ENCODE assay signal across 1 cellular context in the genomic region with DNA sequence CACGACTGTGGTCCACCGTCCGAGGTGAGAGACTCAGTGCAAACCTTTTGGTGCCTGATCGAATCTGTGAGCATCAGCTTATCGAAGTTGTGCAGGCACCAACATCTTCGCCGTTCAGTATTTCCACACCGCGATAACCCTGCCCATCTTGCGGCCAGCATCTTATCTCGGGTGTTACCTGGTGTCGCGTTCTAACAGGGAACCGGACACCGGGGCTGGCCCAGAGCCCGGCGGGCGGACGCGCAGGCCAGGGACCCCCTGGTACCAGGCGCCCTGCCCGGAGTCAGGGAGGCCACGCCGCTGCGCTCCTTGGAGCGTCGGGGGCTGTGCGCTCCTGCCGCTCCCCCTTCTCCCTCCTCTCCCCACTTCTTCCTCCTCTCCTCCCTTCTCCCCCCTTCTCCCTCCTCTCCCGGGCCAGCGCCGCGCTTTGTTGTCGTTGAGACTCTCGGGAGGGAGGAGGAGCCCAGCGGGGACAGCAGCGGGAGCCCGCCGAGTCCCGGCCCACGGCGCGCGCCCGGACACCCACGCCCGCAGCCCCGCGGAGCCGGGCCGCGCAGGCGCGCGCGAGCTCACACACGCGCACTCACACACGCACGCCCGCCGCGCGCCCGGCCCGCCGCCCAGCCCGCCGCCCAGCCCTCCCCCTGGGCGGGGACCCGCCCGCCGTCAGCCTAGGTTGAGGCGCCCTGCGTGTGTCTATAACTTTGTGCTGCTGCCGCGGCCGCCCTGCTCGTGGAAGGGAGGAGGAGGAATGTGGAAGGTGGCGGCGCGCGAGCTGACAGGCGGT.
TF ChIP-seq lines count a peak whose summit lies in the region.

No MANE protein-coding gene starts in this region.

TF ChIP-seq in HepG2, 621 proteins besides CTCF, POLR2A, EP300 and RAD21 (continued from another document and continues in another):
- TF ChIP-seq, protein P1, sequence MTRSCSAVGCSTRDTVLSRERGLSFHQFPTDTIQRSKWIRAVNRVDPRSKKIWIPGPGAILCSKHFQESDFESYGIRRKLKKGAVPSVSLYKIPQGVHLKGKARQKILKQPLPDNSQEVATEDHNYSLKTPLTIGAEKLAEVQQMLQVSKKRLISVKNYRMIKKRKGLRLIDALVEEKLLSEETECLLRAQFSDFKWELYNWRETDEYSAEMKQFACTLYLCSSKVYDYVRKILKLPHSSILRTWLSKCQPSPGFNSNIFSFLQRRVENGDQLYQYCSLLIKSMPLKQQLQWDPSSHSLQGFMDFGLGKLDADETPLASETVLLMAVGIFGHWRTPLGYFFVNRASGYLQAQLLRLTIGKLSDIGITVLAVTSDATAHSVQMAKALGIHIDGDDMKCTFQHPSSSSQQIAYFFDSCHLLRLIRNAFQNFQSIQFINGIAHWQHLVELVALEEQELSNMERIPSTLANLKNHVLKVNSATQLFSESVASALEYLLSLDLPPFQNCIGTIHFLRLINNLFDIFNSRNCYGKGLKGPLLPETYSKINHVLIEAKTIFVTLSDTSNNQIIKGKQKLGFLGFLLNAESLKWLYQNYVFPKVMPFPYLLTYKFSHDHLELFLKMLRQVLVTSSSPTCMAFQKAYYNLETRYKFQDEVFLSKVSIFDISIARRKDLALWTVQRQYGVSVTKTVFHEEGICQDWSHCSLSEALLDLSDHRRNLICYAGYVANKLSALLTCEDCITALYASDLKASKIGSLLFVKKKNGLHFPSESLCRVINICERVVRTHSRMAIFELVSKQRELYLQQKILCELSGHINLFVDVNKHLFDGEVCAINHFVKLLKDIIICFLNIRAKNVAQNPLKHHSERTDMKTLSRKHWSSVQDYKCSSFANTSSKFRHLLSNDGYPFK (CRISPR knock-in tag; IDR thresholded peaks at IDR 0.05; ENCODE audit: borderline replicate concordance) = 0 out of 2 replicates have a peak, but pooled peaks have one; percentile 20
- TF ChIP-seq TCF7L2 (IDR thresholded peaks at IDR 0.05; ENCODE audit: low read depth, low read length) = no peak
- TF ChIP-seq NR2C2 (CRISPR knock-in tag; IDR thresholded peaks at IDR 0.05; ENCODE audit: borderline replicate concordance) = 0 out of 2 replicates have a peak, but pooled peaks have one; percentile 38
- no peak for TF ChIP-seq EZH2 (conservative IDR thresholded peaks at IDR 0.05; ENCODE audit: low read depth, low read length)
- peak; percentile 13; the same call in 1 of the 2 replicates for TF ChIP-seq STAG1 (CRISPR knock-in tag; IDR thresholded peaks at IDR 0.05)
- TF ChIP-seq MAF1 (CRISPR knock-in tag; IDR thresholded peaks at IDR 0.05; ENCODE audit: borderline replicate concordance) = 0 out of 2 replicates have a peak, but pooled peaks have one; percentile 22
- TF ChIP-seq, protein P2, sequence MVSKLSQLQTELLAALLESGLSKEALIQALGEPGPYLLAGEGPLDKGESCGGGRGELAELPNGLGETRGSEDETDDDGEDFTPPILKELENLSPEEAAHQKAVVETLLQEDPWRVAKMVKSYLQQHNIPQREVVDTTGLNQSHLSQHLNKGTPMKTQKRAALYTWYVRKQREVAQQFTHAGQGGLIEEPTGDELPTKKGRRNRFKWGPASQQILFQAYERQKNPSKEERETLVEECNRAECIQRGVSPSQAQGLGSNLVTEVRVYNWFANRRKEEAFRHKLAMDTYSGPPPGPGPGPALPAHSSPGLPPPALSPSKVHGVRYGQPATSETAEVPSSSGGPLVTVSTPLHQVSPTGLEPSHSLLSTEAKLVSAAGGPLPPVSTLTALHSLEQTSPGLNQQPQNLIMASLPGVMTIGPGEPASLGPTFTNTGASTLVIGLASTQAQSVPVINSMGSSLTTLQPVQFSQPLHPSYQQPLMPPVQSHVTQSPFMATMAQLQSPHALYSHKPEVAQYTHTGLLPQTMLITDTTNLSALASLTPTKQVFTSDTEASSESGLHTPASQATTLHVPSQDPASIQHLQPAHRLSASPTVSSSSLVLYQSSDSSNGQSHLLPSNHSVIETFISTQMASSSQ (IDR thresholded peaks at IDR 0.05; ENCODE audit: low read depth) = no peak
- TF ChIP-seq, protein P2 (CRISPR knock-in tag; IDR thresholded peaks at IDR 0.05; ENCODE audit: borderline replicate concordance) = no peak; the same call in 1 of the 2 replicates
- no peak; the same call in 1 of the 2 replicates for TF ChIP-seq ZNF367 (CRISPR knock-in tag; IDR thresholded peaks at IDR 0.05; ENCODE audit: borderline replicate concordance)
- peak; percentile 62 for TF ChIP-seq MYC (CRISPR knock-in tag; IDR thresholded peaks at IDR 0.05; ENCODE audit: borderline replicate concordance)
- no peak for TF ChIP-seq ZNF235 (CRISPR knock-in tag; IDR thresholded peaks at IDR 0.05; ENCODE audit: borderline replicate concordance)
- TF ChIP-seq ZNF598 (CRISPR knock-in tag; IDR thresholded peaks at IDR 0.05; ENCODE audit: borderline replicate concordance) = no peak
- peak; percentile 42 for TF ChIP-seq KDM2A (CRISPR knock-in tag; IDR thresholded peaks at IDR 0.05; ENCODE audit: borderline replicate concordance, low read depth)
- peak; percentile 88; the same call in 1 of the 2 replicates for TF ChIP-seq PRMT3 (CRISPR knock-in tag; IDR thresholded peaks at IDR 0.05; ENCODE audit: borderline replicate concordance, low read depth)
- TF ChIP-seq, protein P3, sequence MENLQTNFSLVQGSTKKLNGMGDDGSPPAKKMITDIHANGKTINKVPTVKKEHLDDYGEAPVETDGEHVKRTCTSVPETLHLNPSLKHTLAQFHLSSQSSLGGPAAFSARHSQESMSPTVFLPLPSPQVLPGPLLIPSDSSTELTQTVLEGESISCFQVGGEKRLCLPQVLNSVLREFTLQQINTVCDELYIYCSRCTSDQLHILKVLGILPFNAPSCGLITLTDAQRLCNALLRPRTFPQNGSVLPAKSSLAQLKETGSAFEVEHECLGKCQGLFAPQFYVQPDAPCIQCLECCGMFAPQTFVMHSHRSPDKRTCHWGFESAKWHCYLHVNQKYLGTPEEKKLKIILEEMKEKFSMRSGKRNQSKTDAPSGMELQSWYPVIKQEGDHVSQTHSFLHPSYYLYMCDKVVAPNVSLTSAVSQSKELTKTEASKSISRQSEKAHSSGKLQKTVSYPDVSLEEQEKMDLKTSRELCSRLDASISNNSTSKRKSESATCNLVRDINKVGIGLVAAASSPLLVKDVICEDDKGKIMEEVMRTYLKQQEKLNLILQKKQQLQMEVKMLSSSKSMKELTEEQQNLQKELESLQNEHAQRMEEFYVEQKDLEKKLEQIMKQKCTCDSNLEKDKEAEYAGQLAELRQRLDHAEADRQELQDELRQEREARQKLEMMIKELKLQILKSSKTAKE (CRISPR knock-in tag; IDR thresholded peaks at IDR 0.05; ENCODE audit: borderline replicate concordance) = peak; percentile 51; the same call in 1 of the 2 replicates
- TF ChIP-seq, protein P4, sequence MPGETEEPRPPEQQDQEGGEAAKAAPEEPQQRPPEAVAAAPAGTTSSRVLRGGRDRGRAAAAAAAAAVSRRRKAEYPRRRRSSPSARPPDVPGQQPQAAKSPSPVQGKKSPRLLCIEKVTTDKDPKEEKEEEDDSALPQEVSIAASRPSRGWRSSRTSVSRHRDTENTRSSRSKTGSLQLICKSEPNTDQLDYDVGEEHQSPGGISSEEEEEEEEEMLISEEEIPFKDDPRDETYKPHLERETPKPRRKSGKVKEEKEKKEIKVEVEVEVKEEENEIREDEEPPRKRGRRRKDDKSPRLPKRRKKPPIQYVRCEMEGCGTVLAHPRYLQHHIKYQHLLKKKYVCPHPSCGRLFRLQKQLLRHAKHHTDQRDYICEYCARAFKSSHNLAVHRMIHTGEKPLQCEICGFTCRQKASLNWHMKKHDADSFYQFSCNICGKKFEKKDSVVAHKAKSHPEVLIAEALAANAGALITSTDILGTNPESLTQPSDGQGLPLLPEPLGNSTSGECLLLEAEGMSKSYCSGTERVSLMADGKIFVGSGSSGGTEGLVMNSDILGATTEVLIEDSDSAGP (CRISPR knock-in tag; IDR thresholded peaks at IDR 0.05; ENCODE audit: borderline replicate concordance) = 0 out of 2 replicates have a peak, but pooled peaks have one; percentile 3
- TF ChIP-seq ZNF205 (CRISPR knock-in tag; IDR thresholded peaks at IDR 0.05) = no peak
- TF ChIP-seq, protein P5, sequence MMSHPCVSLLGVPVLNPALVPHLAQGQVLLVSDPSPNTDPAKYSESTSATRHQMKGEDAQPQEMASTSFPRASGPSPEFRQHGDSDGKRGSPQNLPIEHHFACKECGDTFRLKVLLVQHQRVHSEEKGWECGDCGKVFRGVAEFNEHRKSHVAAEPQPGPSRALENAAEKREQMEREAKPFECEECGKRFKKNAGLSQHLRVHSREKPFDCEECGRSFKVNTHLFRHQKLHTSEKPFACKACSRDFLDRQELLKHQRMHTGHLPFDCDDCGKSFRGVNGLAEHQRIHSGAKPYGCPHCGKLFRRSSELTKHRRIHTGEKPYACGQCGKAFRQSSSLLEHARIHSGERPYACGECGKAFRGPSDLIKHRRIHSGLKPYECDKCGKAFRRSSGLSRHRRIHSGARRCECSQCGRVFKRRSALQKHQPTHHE (CRISPR knock-in tag; IDR thresholded peaks at IDR 0.05; ENCODE audit: borderline replicate concordance) = no peak
- TF ChIP-seq HNRNPK (IDR thresholded peaks at IDR 0.05; ENCODE audit: low read depth, low read length, poor library complexity, severe bottlenecking) = peak; percentile 80
- TF ChIP-seq TOE1 (CRISPR knock-in tag; IDR thresholded peaks at IDR 0.05) = no peak
- TF ChIP-seq POLR2AphosphoS2 (IDR thresholded peaks at IDR 0.05; ENCODE audit: low read depth, low read length) = 0 out of 2 replicates have a peak, but pooled peaks have one; percentile 51
- no peak for TF ChIP-seq KLF9 (CRISPR knock-in tag; IDR thresholded peaks at IDR 0.05; ENCODE audit: low read depth)
- no peak for TF ChIP-seq XBP1 (CRISPR knock-in tag; IDR thresholded peaks at IDR 0.05)
- TF ChIP-seq SMYD3 (CRISPR knock-in tag; IDR thresholded peaks at IDR 0.05) = no peak
- TF ChIP-seq MBD4 (IDR thresholded peaks at IDR 0.05; ENCODE audit: borderline replicate concordance, low read length) = no peak
- TF ChIP-seq KLF11 (CRISPR knock-in tag; IDR thresholded peaks at IDR 0.05) = no peak
- TF ChIP-seq KDM1A (CRISPR knock-in tag; IDR thresholded peaks at IDR 0.05) = no peak
- TF ChIP-seq ZNF605 (CRISPR knock-in tag; IDR thresholded peaks at IDR 0.05) = 0 out of 2 replicates have a peak, but pooled peaks have one; percentile 61
- no peak for TF ChIP-seq CREB1 (IDR thresholded peaks at IDR 0.05)
- TF ChIP-seq CREB1 (CRISPR knock-in tag; IDR thresholded peaks at IDR 0.05) = no peak
- TF ChIP-seq, protein P6, sequence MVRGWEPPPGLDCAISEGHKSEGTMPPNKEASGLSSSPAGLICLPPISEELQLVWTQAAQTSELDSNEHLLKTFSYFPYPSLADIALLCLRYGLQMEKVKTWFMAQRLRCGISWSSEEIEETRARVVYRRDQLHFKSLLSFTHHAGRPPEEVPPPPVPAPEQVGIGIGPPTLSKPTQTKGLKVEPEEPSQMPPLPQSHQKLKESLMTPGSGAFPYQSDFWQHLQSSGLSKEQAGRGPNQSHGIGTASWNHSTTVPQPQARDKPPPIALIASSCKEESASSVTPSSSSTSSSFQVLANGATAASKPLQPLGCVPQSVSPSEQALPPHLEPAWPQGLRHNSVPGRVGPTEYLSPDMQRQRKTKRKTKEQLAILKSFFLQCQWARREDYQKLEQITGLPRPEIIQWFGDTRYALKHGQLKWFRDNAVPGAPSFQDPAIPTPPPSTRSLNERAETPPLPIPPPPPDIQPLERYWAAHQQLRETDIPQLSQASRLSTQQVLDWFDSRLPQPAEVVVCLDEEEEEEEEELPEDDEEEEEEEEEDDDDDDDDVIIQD (CRISPR knock-in tag; IDR thresholded peaks at IDR 0.05; ENCODE audit: low read depth) = no peak
- 0 out of 2 replicates have a peak, but pooled peaks have one; percentile 38 for TF ChIP-seq TMF1 (CRISPR knock-in tag; IDR thresholded peaks at IDR 0.05; ENCODE audit: low read depth)
- TF ChIP-seq, protein P7, sequence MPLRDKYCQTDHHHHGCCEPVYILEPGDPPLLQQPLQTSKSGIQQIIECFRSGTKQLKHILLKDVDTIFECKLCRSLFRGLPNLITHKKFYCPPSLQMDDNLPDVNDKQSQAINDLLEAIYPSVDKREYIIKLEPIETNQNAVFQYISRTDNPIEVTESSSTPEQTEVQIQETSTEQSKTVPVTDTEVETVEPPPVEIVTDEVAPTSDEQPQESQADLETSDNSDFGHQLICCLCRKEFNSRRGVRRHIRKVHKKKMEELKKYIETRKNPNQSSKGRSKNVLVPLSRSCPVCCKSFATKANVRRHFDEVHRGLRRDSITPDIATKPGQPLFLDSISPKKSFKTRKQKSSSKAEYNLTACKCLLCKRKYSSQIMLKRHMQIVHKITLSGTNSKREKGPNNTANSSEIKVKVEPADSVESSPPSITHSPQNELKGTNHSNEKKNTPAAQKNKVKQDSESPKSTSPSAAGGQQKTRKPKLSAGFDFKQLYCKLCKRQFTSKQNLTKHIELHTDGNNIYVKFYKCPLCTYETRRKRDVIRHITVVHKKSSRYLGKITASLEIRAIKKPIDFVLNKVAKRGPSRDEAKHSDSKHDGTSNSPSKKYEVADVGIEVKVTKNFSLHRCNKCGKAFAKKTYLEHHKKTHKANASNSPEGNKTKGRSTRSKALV (CRISPR knock-in tag; IDR thresholded peaks at IDR 0.05) = no peak
- TF ChIP-seq, protein P8, sequence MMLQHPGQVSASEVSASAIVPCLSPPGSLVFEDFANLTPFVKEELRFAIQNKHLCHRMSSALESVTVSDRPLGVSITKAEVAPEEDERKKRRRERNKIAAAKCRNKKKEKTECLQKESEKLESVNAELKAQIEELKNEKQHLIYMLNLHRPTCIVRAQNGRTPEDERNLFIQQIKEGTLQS (CRISPR knock-in tag; IDR thresholded peaks at IDR 0.05) = peak; percentile 18; the same call in 1 of the 2 replicates
- TF ChIP-seq, protein P9, sequence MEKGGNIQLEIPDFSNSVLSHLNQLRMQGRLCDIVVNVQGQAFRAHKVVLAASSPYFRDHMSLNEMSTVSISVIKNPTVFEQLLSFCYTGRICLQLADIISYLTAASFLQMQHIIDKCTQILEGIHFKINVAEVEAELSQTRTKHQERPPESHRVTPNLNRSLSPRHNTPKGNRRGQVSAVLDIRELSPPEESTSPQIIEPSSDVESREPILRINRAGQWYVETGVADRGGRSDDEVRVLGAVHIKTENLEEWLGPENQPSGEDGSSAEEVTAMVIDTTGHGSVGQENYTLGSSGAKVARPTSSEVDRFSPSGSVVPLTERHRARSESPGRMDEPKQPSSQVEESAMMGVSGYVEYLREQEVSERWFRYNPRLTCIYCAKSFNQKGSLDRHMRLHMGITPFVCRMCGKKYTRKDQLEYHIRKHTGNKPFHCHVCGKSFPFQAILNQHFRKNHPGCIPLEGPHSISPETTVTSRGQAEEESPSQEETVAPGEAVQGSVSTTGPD (CRISPR knock-in tag; IDR thresholded peaks at IDR 0.05) = no peak
- no peak for TF ChIP-seq MAFK (conservative IDR thresholded peaks at IDR 0.05 in 1 of 2, IDR thresholded peaks at IDR 0.05 in 1 of 2; ENCODE audit: low read length in 2 of 2)
- TF ChIP-seq SNAI1 (CRISPR knock-in tag; IDR thresholded peaks at IDR 0.05; ENCODE audit: borderline replicate concordance) = no peak
- TF ChIP-seq MAFG (CRISPR knock-in tag; IDR thresholded peaks at IDR 0.05) = no peak
